In the genomic region with DNA sequence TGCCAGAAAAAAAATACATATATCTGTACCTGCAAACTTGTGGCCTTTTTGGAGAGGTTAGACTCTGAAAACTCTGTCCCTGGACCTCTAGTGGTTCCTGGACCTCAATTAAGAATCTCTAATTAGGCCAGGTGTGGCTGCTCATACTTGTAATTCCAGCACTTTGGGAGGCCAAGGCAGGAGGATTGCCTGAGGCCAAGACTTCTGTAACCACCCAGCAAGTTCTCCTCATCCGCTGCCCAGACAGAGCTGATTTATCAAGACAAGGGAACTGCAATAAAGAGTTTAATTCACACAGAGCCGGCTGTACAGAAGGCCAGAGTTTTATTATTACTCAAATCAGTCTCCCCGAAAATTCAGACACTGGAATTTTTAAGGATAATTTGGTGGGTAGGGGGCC, we compare ENCODE assay signal across 19 cellular contexts.
"Had no signal": no experiment of that assay in that cellular context is flagged by ENCODE, and none has a peak within 500 bp of the region (broad histone marks: within the 10 kb centered on the region; RNA-seq: fewer than 3 reads in every experiment).

No MANE protein-coding gene starts in this region.

- FAIRE-seq: endothelial cell of umbilical vein, frontal cortex, keratinocyte had no signal

- DNase-seq: dermis blood vessel endothelial cell; dorsolateral prefrontal cortex; effector CD4-positive, alpha-beta T cell; effector memory CD4-positive, alpha-beta T cell; foreskin keratinocyte; heart left ventricle; hypothalamus; immature natural killer cell; left cardiac atrium; left lung; left ventricle myocardium superior; lower lobe of right lung; mesenchymal stem cell; midbrain; naive thymus-derived CD4-positive, alpha-beta T cell; natural killer cell had no signal
